In the genomic region with DNA sequence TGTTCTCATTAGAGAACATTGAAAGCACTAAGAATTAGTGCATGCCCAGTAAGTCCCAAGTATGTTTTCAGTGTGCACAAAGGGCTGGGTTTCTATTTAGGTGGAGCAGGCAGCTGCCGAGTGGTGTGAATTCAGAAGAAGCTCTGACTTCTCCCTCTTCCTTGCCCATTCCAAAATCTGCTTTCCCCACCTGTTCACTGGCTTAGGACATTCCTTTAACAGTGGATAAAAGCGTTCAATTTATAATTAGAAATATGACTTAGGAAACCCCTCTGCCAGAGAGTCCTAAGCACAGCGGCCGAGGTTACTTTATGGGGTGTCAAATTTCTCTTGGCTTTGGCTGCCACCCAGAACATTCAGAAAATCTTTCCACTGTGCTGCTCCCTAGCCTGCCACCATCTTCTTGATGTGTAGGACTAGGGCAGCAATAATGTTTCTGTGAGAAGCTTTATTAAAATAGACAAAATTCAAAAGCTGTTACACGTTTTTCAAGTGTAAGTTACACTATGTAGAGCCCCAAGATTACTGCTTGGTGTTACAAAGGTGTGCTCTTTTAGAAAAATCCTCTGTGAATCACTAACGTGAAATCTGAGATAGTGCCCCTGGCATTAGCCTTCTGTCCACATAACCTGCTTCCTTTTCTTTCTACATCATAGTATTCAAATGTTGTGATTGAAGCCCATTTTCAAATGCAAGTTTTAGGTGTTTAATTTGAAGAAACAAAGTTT, we compare ENCODE assay signal across 10 cellular contexts.
A peak's percentile ranks its signal among the peaks of the same experiment; 100 is the strongest.
DNase-seq lines count a peak whose midpoint lies in the region; ATAC-seq, FAIRE-seq and TF ChIP-seq lines count a peak whose summit lies in the region.
"Had no signal": no experiment of that assay in that cellular context is flagged by ENCODE, and none has a peak within 500 bp of the region (broad histone marks: within the 10 kb centered on the region; RNA-seq: fewer than 3 reads in every experiment).

No MANE protein-coding gene starts in this region.

- CTCF ChIA-PET in CD8-positive, alpha-beta memory T cell (lab: Charles Lee): no interaction called here

- POLR2A ChIA-PET in CD8-positive, alpha-beta memory T cell (lab: Charles Lee): no interaction called here

- peak overlapping the region in 2 of 4 donors; percentile 18 to 30 for H3K4me3 ChIP-seq in pancreas
- H3K4me3 ChIP-seq in CD8-positive, alpha-beta memory T cell (ENCODE audit: low read length): no peak overlapping the region
- H3K4me3 ChIP-seq: GM12878 had no signal

- H3K4me3 Mint-ChIP-seq in CD8-positive, alpha-beta memory T cell: no peak overlapping the region
- H3K4me3 Mint-ChIP-seq in activated naive CD8-positive, alpha-beta T cell treated with anti-CD3 and anti-CD28 coated beads for 36 hours: no peak overlapping the region
- H3K4me3 Mint-ChIP-seq: central memory CD8-positive, alpha-beta T cell had no signal

- no peaks in the 10 kb centered on the region for H3K27me3 ChIP-seq in pancreas
- no peaks in the 10 kb centered on the region for H3K27me3 ChIP-seq in CD8-positive, alpha-beta memory T cell (ENCODE audit: insufficient read depth, low read length, poor library complexity, severe bottlenecking)

- peaks cover 8 to 21% (median 13%) of the 10 kb centered on the region in 3 donors for H3K4me1 ChIP-seq in pancreas
- H3K4me1 ChIP-seq in CD8-positive, alpha-beta memory T cell (ENCODE audit: insufficient read depth, low read length): no peaks in the 10 kb centered on the region

- no peaks in the 10 kb centered on the region for H3K36me3 Mint-ChIP-seq in CD8-positive, alpha-beta memory T cell
- H3K36me3 Mint-ChIP-seq in activated naive CD8-positive, alpha-beta T cell treated with anti-CD3 and anti-CD28 coated beads for 36 hours: no peaks in the 10 kb centered on the region

- TF ChIP-seq CTCF in pancreas (IDR thresholded peaks at IDR 0.05): no peak

- peak; percentile 94 to 98 (median 97) for ATAC-seq in pancreas
- no peak for ATAC-seq in GM19328 (IDR thresholded peaks at IDR 0.05; ENCODE audit: unreplicated experiment)
- ATAC-seq in stimulated activated naive CD8-positive, alpha-beta T cell treated with anti-CD3 and anti-CD28 coated beads, Interleukin-15, Interleukin-2, amounts not matched to agents 100 U/mL and 50 U/mL, for 24 hours: no peak
- ATAC-seq: GM12878 had no signal

- peaks cover 0 to 13% (median 0%) of the 10 kb centered on the region in 5 donors for H3K9me3 Mint-ChIP-seq in CD8-positive, alpha-beta memory T cell
- no peaks in the 10 kb centered on the region for H3K9me3 Mint-ChIP-seq in activated naive CD8-positive, alpha-beta T cell treated with anti-CD3 and anti-CD28 coated beads for 36 hours

- H3K27ac Mint-ChIP-seq in CD8-positive, alpha-beta memory T cell: no peak overlapping the region
- no peak overlapping the region for H3K27ac Mint-ChIP-seq in activated naive CD8-positive, alpha-beta T cell treated with anti-CD3 and anti-CD28 coated beads for 36 hours

- no peaks in the 10 kb centered on the region for H3K4me1 Mint-ChIP-seq in CD8-positive, alpha-beta memory T cell
- no peaks in the 10 kb centered on the region for H3K4me1 Mint-ChIP-seq in activated naive CD8-positive, alpha-beta T cell treated with anti-CD3 and anti-CD28 coated beads for 36 hours
- H3K4me1 Mint-ChIP-seq: central memory CD8-positive, alpha-beta T cell had no signal

- no peaks in the 10 kb centered on the region for H3K9me3 ChIP-seq in pancreas
- no peaks in the 10 kb centered on the region for H3K9me3 ChIP-seq in CD8-positive, alpha-beta memory T cell (ENCODE audit: low read length)

- no peaks in the 10 kb centered on the region for H3K27me3 Mint-ChIP-seq in CD8-positive, alpha-beta memory T cell
- no peaks in the 10 kb centered on the region for H3K27me3 Mint-ChIP-seq in activated naive CD8-positive, alpha-beta T cell treated with anti-CD3 and anti-CD28 coated beads for 36 hours
- H3K27me3 Mint-ChIP-seq: central memory CD8-positive, alpha-beta T cell had no signal

- intact Hi-C loops in pancreas (cut with DNase I): no loop called here

- WGBS in pancreas, 2 donors: 5 to 6% methylated on average over 6 of the region's 6 CpGs

- FAIRE-seq in pancreas (lab: Jason Lieb, UNC): no peak
- FAIRE-seq: GM12878 had no signal

- H3K27ac ChIP-seq in epithelial cell of prostate (peak overlapping the region; percentile 61), pancreas (peak overlapping the region in 3 of 4 donors; percentile 59 to 68 (median 63))
- no peak overlapping the region for H3K27ac ChIP-seq in CD8-positive, alpha-beta memory T cell (ENCODE audit: low read depth, low read length)

- DNase-seq in Daoy (ENCODE audit: low read depth) (peak; percentile 29), NCI-H460 (ENCODE audit: extremely low read depth, low read depth) (peak; percentile 19), epithelial cell of prostate (ENCODE audit: low read depth, low spot score) (no peak), pancreas (peak in 4 of 6 donors; percentile 18 to 73 (median 52))
- DNase-seq in CD8-positive, alpha-beta memory T cell: no peak
- no peak for DNase-seq in activated naive CD8-positive, alpha-beta T cell treated with anti-CD3 and anti-CD28 coated beads for 36 hours
- DNase-seq in stimulated activated naive CD8-positive, alpha-beta T cell treated with anti-CD3 and anti-CD28 coated beads, Interleukin-15, Interleukin-2, amounts not matched to agents 100 U/mL and 50 U/mL, for 24 hours: no peak

- H3K36me3 ChIP-seq in pancreas: no peaks in the 10 kb centered on the region
- no peaks in the 10 kb centered on the region for H3K36me3 ChIP-seq in CD8-positive, alpha-beta memory T cell (ENCODE audit: insufficient read depth, low read length)

Comparison
In these comparisons a context has a peak if more than half of its experiments do, and no peak if none do; other contexts are left out.
1. DNase-seq: peak in Daoy (single experiment), NCI-H460 (single experiment) and pancreas (4 of 6); none in epithelial cell of prostate (single experiment), CD8-positive, alpha-beta memory T cell (0 of 5), activated naive CD8-positive, alpha-beta T cell treated with anti-CD3 and anti-CD28 coated beads for 36 hours (single experiment) and stimulated activated naive CD8-positive, alpha-beta T cell treated with anti-CD3 and anti-CD28 coated beads, Interleukin-15, Interleukin-2, amounts not matched to agents 100 U/mL and 50 U/mL, for 24 hours (single experiment).
2. ATAC-seq: peak in pancreas (4 of 4); none in GM19328 (single experiment) and stimulated activated naive CD8-positive, alpha-beta T cell treated with anti-CD3 and anti-CD28 coated beads, Interleukin-15, Interleukin-2, amounts not matched to agents 100 U/mL and 50 U/mL, for 24 hours (single experiment).